In genomic region chr6:111591370-111591900, GRCh38 we compare ENCODE assay signal across 1 cellular context.
TF ChIP-seq lines count a peak whose summit lies in the region.

No MANE protein-coding gene starts in this region.

TF ChIP-seq in HEK293, 187 proteins besides CTCF, POLR2A, EP300 and RAD21 (continued from another document):
- TF ChIP-seq, protein P1, sequence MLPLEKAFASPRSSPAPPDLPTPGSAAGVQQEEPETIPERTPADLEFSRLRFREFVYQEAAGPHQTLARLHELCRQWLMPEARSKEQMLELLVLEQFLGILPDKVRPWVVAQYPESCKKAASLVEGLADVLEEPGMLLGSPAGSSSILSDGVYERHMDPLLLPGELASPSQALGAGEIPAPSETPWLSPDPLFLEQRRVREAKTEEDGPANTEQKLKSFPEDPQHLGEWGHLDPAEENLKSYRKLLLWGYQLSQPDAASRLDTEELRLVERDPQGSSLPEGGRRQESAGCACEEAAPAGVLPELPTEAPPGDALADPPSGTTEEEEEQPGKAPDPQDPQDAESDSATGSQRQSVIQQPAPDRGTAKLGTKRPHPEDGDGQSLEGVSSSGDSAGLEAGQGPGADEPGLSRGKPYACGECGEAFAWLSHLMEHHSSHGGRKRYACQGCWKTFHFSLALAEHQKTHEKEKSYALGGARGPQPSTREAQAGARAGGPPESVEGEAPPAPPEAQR (tag by site-specific recombination; IDR thresholded peaks at IDR 0.05) = no peak
- TF ChIP-seq ZNF211 (tag by site-specific recombination; IDR thresholded peaks at IDR 0.05; ENCODE audit: low read depth) (no peak), ZNF677 (tag by site-specific recombination; IDR thresholded peaks at IDR 0.05) (no peak), GLIS1 (tag by site-specific recombination; IDR thresholded peaks at IDR 0.05) (peak; percentile 63), ZNF202 (tag by site-specific recombination; IDR thresholded peaks at IDR 0.05; ENCODE audit: borderline replicate concordance) (no peak), ZNF239 (tag by site-specific recombination; IDR thresholded peaks at IDR 0.05) (no peak), ZNF426 (tag by site-specific recombination; IDR thresholded peaks at IDR 0.05) (no peak), ZNF133 (tag by site-specific recombination; IDR thresholded peaks at IDR 0.05) (no peak), ZNF529 (tag by site-specific recombination; IDR thresholded peaks at IDR 0.05; ENCODE audit: insufficient replicate concordance) (no peak), PRDM4 (tag by site-specific recombination; IDR thresholded peaks at IDR 0.05) (peak; percentile 67; the same call in 1 of the 2 replicates), ZNF23 (tag by site-specific recombination; IDR thresholded peaks at IDR 0.05; ENCODE audit: borderline replicate concordance) (no peak), ZNF24 (tag by site-specific recombination; IDR thresholded peaks at IDR 0.05) (peak; percentile 89), OSR2 (tag by site-specific recombination; IDR thresholded peaks at IDR 0.05) (peak; percentile 75; the same call in 1 of the 2 replicates), ZNF148 (tag by site-specific recombination; IDR thresholded peaks at IDR 0.05; ENCODE audit: borderline replicate concordance) (no peak), ZNF777 (tag by site-specific recombination; IDR thresholded peaks at IDR 0.05; ENCODE audit: borderline replicate concordance) (no peak), ZNF548 (tag by site-specific recombination; IDR thresholded peaks at IDR 0.05) (no peak), TSHZ1 (tag by site-specific recombination; IDR thresholded peaks at IDR 0.05; ENCODE audit: borderline replicate concordance) (peak; percentile 88; the same call in 1 of the 2 replicates), EGR2 (tag by site-specific recombination; IDR thresholded peaks at IDR 0.05; ENCODE audit: low read depth) (no peak), ZNF837 (tag by site-specific recombination; IDR thresholded peaks at IDR 0.05) (no peak), KLF16 (tag by site-specific recombination; IDR thresholded peaks at IDR 0.05) (no peak), ZNF792 (tag by site-specific recombination; IDR thresholded peaks at IDR 0.05) (peak; percentile 65; the same call in 1 of the 2 replicates), ZNF140 (tag by site-specific recombination; IDR thresholded peaks at IDR 0.05) (no peak), ZNF660 (tag by site-specific recombination; IDR thresholded peaks at IDR 0.05) (peak; percentile 98), ZNF266 (tag by site-specific recombination; IDR thresholded peaks at IDR 0.05; ENCODE audit: low read depth) (no peak), ZNF473 (tag by site-specific recombination; IDR thresholded peaks at IDR 0.05) (no peak), PATZ1 (tag by site-specific recombination; IDR thresholded peaks at IDR 0.05) (peak; percentile 55), ZNF558 (tag by site-specific recombination; IDR thresholded peaks at IDR 0.05) (peak; percentile 43; the same call in 1 of the 2 replicates), ZNF621 (tag by site-specific recombination; IDR thresholded peaks at IDR 0.05) (no peak), SP2 (tag by site-specific recombination; IDR thresholded peaks at IDR 0.05) (no peak)
- TF ChIP-seq, protein P2, sequence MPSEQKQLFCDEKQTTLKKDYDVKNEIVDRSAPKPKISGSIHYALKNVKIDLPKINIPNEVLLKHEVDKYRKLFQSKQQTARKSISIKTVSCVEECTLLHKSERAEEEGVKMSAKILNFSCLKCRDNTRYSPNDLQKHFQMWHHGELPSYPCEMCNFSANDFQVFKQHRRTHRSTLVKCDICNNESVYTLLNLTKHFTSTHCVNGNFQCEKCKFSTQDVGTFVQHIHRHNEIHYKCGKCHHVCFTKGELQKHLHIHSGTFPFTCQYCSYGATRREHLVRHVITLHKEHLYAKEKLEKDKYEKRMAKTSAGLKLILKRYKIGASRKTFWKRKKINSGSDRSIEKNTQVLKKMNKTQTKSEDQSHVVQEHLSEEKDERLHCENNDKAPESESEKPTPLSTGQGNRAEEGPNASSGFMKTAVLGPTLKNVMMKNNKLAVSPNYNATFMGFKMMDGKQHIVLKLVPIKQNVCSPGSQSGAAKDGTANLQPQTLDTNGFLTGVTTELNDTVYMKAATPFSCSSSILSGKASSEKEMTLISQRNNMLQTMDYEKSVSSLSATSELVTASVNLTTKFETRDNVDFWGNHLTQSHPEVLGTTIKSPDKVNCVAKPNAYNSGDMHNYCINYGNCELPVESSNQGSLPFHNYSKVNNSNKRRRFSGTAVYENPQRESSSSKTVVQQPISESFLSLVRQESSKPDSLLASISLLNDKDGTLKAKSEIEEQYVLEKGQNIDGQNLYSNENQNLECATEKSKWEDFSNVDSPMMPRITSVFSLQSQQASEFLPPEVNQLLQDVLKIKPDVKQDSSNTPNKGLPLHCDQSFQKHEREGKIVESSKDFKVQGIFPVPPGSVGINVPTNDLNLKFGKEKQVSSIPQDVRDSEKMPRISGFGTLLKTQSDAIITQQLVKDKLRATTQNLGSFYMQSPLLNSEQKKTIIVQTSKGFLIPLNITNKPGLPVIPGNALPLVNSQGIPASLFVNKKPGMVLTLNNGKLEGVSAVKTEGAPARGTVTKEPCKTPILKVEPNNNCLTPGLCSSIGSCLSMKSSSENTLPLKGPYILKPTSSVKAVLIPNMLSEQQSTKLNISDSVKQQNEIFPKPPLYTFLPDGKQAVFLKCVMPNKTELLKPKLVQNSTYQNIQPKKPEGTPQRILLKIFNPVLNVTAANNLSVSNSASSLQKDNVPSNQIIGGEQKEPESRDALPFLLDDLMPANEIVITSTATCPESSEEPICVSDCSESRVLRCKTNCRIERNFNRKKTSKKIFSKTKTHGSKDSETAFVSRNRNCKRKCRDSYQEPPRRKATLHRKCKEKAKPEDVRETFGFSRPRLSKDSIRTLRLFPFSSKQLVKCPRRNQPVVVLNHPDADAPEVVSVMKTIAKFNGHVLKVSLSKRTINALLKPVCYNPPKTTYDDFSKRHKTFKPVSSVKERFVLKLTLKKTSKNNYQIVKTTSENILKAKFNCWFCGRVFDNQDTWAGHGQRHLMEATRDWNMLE (tag by site-specific recombination; conservative IDR thresholded peaks at IDR 0.05; ENCODE audit: low read depth) = peak; percentile 51
- TF ChIP-seq, protein P3, sequence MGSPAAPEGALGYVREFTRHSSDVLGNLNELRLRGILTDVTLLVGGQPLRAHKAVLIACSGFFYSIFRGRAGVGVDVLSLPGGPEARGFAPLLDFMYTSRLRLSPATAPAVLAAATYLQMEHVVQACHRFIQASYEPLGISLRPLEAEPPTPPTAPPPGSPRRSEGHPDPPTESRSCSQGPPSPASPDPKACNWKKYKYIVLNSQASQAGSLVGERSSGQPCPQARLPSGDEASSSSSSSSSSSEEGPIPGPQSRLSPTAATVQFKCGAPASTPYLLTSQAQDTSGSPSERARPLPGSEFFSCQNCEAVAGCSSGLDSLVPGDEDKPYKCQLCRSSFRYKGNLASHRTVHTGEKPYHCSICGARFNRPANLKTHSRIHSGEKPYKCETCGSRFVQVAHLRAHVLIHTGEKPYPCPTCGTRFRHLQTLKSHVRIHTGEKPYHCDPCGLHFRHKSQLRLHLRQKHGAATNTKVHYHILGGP (tag by site-specific recombination; IDR thresholded peaks at IDR 0.05) = no peak
